Comparison of ENCODE assay signal across 3 cellular contexts in genomic region chr5:73230264-73231244, GRCh38.
A peak's percentile ranks its signal among the peaks of the same experiment; 100 is the strongest.
TF ChIP-seq lines count a peak whose summit lies in the region.

No MANE protein-coding gene starts in this region.

TF ChIP-seq in SK-N-SH, 30 proteins besides CTCF, POLR2A, EP300 and RAD21 (continues in another document):
- TF ChIP-seq RCOR1 (IDR thresholded peaks at IDR 0.05; ENCODE audit: low read length), result no peak
- no peak for TF ChIP-seq NFIC (IDR thresholded peaks at IDR 0.05; ENCODE audit: borderline replicate concordance)
- no peak for TF ChIP-seq GABPA (IDR thresholded peaks at IDR 0.05; ENCODE audit: low read depth)
- TF ChIP-seq TAF1 (IDR thresholded peaks at IDR 0.05; ENCODE audit: borderline replicate concordance, low read depth, low read length), result no peak
- TF ChIP-seq TEAD4 (IDR thresholded peaks at IDR 0.05; ENCODE audit: borderline replicate concordance, insufficient read depth), result no peak
- TF ChIP-seq NRF1 (IDR thresholded peaks at IDR 0.05; ENCODE audit: low read depth, low read length), result no peak
- no peak for TF ChIP-seq YY1 (IDR thresholded peaks at IDR 0.05; ENCODE audit: low read depth)
- TF ChIP-seq ELF1 (IDR thresholded peaks at IDR 0.05), result no peak
- no peak for TF ChIP-seq SMC3 (IDR thresholded peaks at IDR 0.05; ENCODE audit: low read depth, low read length)
- TF ChIP-seq, protein P1, sequence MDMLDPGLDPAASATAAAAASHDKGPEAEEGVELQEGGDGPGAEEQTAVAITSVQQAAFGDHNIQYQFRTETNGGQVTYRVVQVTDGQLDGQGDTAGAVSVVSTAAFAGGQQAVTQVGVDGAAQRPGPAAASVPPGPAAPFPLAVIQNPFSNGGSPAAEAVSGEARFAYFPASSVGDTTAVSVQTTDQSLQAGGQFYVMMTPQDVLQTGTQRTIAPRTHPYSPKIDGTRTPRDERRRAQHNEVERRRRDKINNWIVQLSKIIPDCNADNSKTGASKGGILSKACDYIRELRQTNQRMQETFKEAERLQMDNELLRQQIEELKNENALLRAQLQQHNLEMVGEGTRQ (IDR thresholded peaks at IDR 0.05; ENCODE audit: borderline replicate concordance, low read depth, low read length), result no peak
- TF ChIP-seq GATA2 (CRISPR knock-in tag; IDR thresholded peaks at IDR 0.05), result no peak
- TF ChIP-seq, protein P2, sequence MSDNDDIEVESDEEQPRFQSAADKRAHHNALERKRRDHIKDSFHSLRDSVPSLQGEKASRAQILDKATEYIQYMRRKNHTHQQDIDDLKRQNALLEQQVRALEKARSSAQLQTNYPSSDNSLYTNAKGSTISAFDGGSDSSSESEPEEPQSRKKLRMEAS (IDR thresholded peaks at IDR 0.05; ENCODE audit: low read depth), result no peak
- TF ChIP-seq, protein P3, sequence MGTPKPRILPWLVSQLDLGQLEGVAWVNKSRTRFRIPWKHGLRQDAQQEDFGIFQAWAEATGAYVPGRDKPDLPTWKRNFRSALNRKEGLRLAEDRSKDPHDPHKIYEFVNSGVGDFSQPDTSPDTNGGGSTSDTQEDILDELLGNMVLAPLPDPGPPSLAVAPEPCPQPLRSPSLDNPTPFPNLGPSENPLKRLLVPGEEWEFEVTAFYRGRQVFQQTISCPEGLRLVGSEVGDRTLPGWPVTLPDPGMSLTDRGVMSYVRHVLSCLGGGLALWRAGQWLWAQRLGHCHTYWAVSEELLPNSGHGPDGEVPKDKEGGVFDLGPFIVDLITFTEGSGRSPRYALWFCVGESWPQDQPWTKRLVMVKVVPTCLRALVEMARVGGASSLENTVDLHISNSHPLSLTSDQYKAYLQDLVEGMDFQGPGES (IDR thresholded peaks at IDR 0.05; ENCODE audit: low read depth, low read length), result no peak
- no peak for TF ChIP-seq RXRA (IDR thresholded peaks at IDR 0.05; ENCODE audit: borderline replicate concordance, low read depth)
- no peak for TF ChIP-seq ZBTB33 (IDR thresholded peaks at IDR 0.05; ENCODE audit: borderline replicate concordance, low read depth)
- no peak for TF ChIP-seq MEF2A (IDR thresholded peaks at IDR 0.05; ENCODE audit: borderline replicate concordance, low read depth)
- no peak for TF ChIP-seq TCF12 (IDR thresholded peaks at IDR 0.05)
- TF ChIP-seq FOXM1 (IDR thresholded peaks at IDR 0.05; ENCODE audit: low read depth), result no peak

TF ChIP-seq in SK-N-SH treated with all-trans-retinoic acid at 6 μM for 48 hours, 23 proteins besides CTCF, POLR2A, EP300 and RAD21:
- TF ChIP-seq ZFP3 (CRISPR knock-in tag; IDR thresholded peaks at IDR 0.05) (no peak), PATZ1 (CRISPR knock-in tag; IDR thresholded peaks at IDR 0.05; ENCODE audit: borderline replicate concordance) (no peak), ZNF70 (CRISPR knock-in tag; IDR thresholded peaks at IDR 0.05) (no peak), ARNTL (CRISPR knock-in tag; IDR thresholded peaks at IDR 0.05; ENCODE audit: borderline replicate concordance, low read depth) (no peak), ZFP30 (CRISPR knock-in tag; IDR thresholded peaks at IDR 0.05) (no peak), TCF4 (CRISPR knock-in tag; IDR thresholded peaks at IDR 0.05; ENCODE audit: borderline replicate concordance) (no peak)

TF ChIP-seq in endothelial cell of umbilical vein, 7 proteins besides CTCF, POLR2A, EP300 and RAD21:
- no peak for TF ChIP-seq MYC (IDR thresholded peaks at IDR 0.05; ENCODE audit: low read depth, low read length)
- no peak for TF ChIP-seq GATA2 (IDR thresholded peaks at IDR 0.05; ENCODE audit: insufficient read depth, insufficient read length, low read depth, low read length)
- TF ChIP-seq FOS (IDR thresholded peaks at IDR 0.05; ENCODE audit: borderline replicate concordance, insufficient read depth, low read length), result no peak
- peak; percentile 83 for TF ChIP-seq EZH2 (IDR thresholded peaks at IDR 0.05; ENCODE audit: borderline replicate concordance, low read depth, low read length, severe bottlenecking)
- TF ChIP-seq, protein P2 (IDR thresholded peaks at IDR 0.05; ENCODE audit: insufficient read depth, insufficient read length), result no peak
- TF ChIP-seq POLR2AphosphoS5 (IDR thresholded peaks at IDR 0.05; ENCODE audit: insufficient read depth, low read depth, low read length), result no peak
